In the genomic region with DNA sequence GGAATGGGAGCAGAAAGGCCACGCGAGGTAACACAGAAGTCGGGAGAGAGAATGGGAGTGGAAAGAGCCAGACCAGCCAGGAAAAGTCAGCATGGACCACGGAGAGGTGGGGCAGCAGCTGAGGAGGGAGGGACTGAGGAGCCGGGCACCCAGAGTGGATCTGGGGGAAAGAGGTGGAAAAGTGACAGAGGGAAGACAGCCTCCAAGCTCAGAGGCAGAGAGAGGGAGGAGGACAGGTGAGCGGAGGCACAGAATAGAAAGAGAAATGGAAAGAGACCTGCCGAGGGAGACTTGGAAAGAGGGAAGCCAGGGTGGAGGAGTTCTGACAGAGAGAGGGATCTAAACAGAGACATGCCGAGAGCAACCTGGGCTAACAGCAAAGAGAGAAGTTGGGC, we compare ENCODE assay signal across 20 cellular contexts. TPM values are rescaled to one million over a fixed set of nuclear protein-coding genes. Genes with fewer than 3 reads are reported as not detected.
DNase-seq lines count a peak whose midpoint lies in the region; ATAC-seq and TF ChIP-seq lines count a peak whose summit lies in the region.
"Had no signal": no experiment of that assay in that cellular context is flagged by ENCODE, and none has a peak within 500 bp of the region (broad histone marks: within the 10 kb centered on the region; RNA-seq: fewer than 3 reads in every experiment).

No MANE protein-coding gene starts in this region.

- peaks cover 12 to 19% of the 10 kb centered on the region in 2 donors for H3K27me3 Mint-ChIP-seq in stimulated activated naive B cell treated with anti-CD40 and anti-IgM and Interleukin-4, amounts not matched to agents 10 μg/mL and 1 μg/mL and 100 μg/mL, for 72 hours

- DNase-seq in ascending aorta (ENCODE audit: low spot score in 2 of 2) (no peak), posterior vena cava (ENCODE audit: low spot score) (no peak), mucosa of descending colon (no peak)
- no peak for DNase-seq in stimulated activated naive B cell treated with anti-CD40 and anti-IgM and Interleukin-4, amounts not matched to agents 10 μg/mL and 1 μg/mL and 100 μg/mL, for 72 hours
- DNase-seq: activated CD4-positive, alpha-beta T cell treated with anti-CD3 and anti-CD28 coated beads, Interleukin-2, amount 10 ng/mL, durations not matched to agents 7 days and 5 days; activated CD8-positive, alpha-beta memory T cell treated with anti-CD3 and anti-CD28 coated beads, Interleukin-2, amount 50 U/mL, for 48 hours; activated gamma-delta T cell treated with Interleukin-2 at 50 U/mL for 16 hours; CD8-positive, alpha-beta memory T cell; DMS79; left ventricle myocardium superior; MM.1S; naive thymus-derived CD4-positive, alpha-beta T cell; NCI-H1930; stimulated activated naive CD8-positive, alpha-beta T cell treated with anti-CD3 and anti-CD28 coated beads, Interleukin-15, amount 100 ng/mL, for 72 hours had no signal

- H3K4me2 ChIP-seq in parathyroid adenoma (ENCODE audit: low read length) = peak overlapping the region; percentile 96

- no peak overlapping the region for H3K27ac Mint-ChIP-seq in stimulated activated naive B cell treated with anti-CD40 and anti-IgM and Interleukin-4, amounts not matched to agents 10 μg/mL and 1 μg/mL and 100 μg/mL, for 72 hours
- H3K27ac Mint-ChIP-seq: activated CD4-positive, alpha-beta T cell treated with anti-CD3 and anti-CD28 coated beads, Interleukin-2, amount 10 ng/mL, durations not matched to agents 7 days and 5 days; CD8-positive, alpha-beta memory T cell; naive thymus-derived CD4-positive, alpha-beta T cell; stimulated activated naive CD8-positive, alpha-beta T cell treated with anti-CD3 and anti-CD28 coated beads, Interleukin-15, amount 100 ng/mL, for 72 hours had no signal

- H3K9ac ChIP-seq in ES-I3 (ENCODE audit: low read depth, low read length) (peak overlapping the region; percentile 67), parathyroid adenoma (no peak overlapping the region)

- H2AFZ ChIP-seq in parathyroid adenoma = peak overlapping the region; percentile 73

- TF ChIP-seq CTCF in ascending aorta (IDR thresholded peaks at IDR 0.05) = no peak
- no peak for TF ChIP-seq CTCF in parathyroid adenoma (IDR thresholded peaks at IDR 0.05)
- TF ChIP-seq CTCF in mucosa of descending colon (IDR thresholded peaks at IDR 0.05) = no peak

- H3K4me1 ChIP-seq in ES-I3 (ENCODE audit: insufficient read depth, low read length) (peaks cover 5% of the 10 kb centered on the region), ascending aorta (peaks cover 0 to 7% of the 10 kb centered on the region in 2 donors), parathyroid adenoma (peaks cover 16% of the 10 kb centered on the region), mucosa of descending colon (ENCODE audit: low read depth) (no peaks in the 10 kb centered on the region)

- H3K4me3 ChIP-seq in ascending aorta (peak overlapping the region; percentile 58 to 74), iPS-11a (ENCODE audit: low read depth, low read length) (peak overlapping the region; percentile 53), parathyroid adenoma (ENCODE audit: low read depth, low read length) (peak overlapping the region; percentile 82), mucosa of descending colon (no peak overlapping the region)

- ATAC-seq in GM21390 (IDR thresholded peaks at IDR 0.05; ENCODE audit: unreplicated experiment) (no peak), mucosa of descending colon (no peak)
- no peak for ATAC-seq in stimulated activated naive B cell treated with anti-CD40 and anti-IgM and Interleukin-4, amounts not matched to agents 10 μg/mL and 1 μg/mL and 100 μg/mL, for 72 hours (replicated peaks)
- ATAC-seq: left ventricle myocardium superior; stimulated activated naive CD8-positive, alpha-beta T cell treated with anti-CD3 and anti-CD28 coated beads, Interleukin-15, amount 100 ng/mL, for 72 hours had no signal

- no peaks in the 10 kb centered on the region for H3K9me3 ChIP-seq in ES-I3 (ENCODE audit: control insufficient read depth, insufficient read depth, low read length)
- H3K9me3 ChIP-seq in ascending aorta = no peaks in the 10 kb centered on the region
- no peaks in the 10 kb centered on the region for H3K9me3 ChIP-seq in parathyroid adenoma (ENCODE audit: control insufficient read depth, low read length)
- H3K9me3 ChIP-seq in mucosa of descending colon = no peaks in the 10 kb centered on the region
- H3K9me3 ChIP-seq: vagina had no signal

- intact Hi-C loops in ascending aorta (cut with DNase I) (no loop called here), posterior vena cava (cut with DNase I) (no loop called here), mucosa of descending colon (cut with DNase I, micrococcal nuclease) (no loop called here)

- H3K4me3 Mint-ChIP-seq in stimulated activated naive B cell treated with anti-CD40 and anti-IgM and Interleukin-4, amounts not matched to agents 10 μg/mL and 1 μg/mL and 100 μg/mL, for 72 hours = no peak overlapping the region
- H3K4me3 Mint-ChIP-seq: activated CD4-positive, alpha-beta T cell treated with anti-CD3 and anti-CD28 coated beads, Interleukin-2, amount 10 ng/mL, durations not matched to agents 7 days and 5 days; CD8-positive, alpha-beta memory T cell; naive thymus-derived CD4-positive, alpha-beta T cell; stimulated activated naive CD8-positive, alpha-beta T cell treated with anti-CD3 and anti-CD28 coated beads, Interleukin-15, amount 100 ng/mL, for 72 hours had no signal

- no peaks in the 10 kb centered on the region for H3K9me3 Mint-ChIP-seq in stimulated activated naive B cell treated with anti-CD40 and anti-IgM and Interleukin-4, amounts not matched to agents 10 μg/mL and 1 μg/mL and 100 μg/mL, for 72 hours
- H3K9me3 Mint-ChIP-seq: activated CD4-positive, alpha-beta T cell treated with anti-CD3 and anti-CD28 coated beads, Interleukin-2, amount 10 ng/mL, durations not matched to agents 7 days and 5 days; CD8-positive, alpha-beta memory T cell; naive thymus-derived CD4-positive, alpha-beta T cell; stimulated activated naive CD8-positive, alpha-beta T cell treated with anti-CD3 and anti-CD28 coated beads, Interleukin-15, amount 100 ng/mL, for 72 hours had no signal

- H3K4me1 Mint-ChIP-seq in stimulated activated naive B cell treated with anti-CD40 and anti-IgM and Interleukin-4, amounts not matched to agents 10 μg/mL and 1 μg/mL and 100 μg/mL, for 72 hours = no peaks in the 10 kb centered on the region
- H3K4me1 Mint-ChIP-seq: CD8-positive, alpha-beta memory T cell; stimulated activated naive CD8-positive, alpha-beta T cell treated with anti-CD3 and anti-CD28 coated beads, Interleukin-15, amount 100 ng/mL, for 72 hours had no signal

- H3K27me3 ChIP-seq in ascending aorta = no peaks in the 10 kb centered on the region
- no peaks in the 10 kb centered on the region for H3K27me3 ChIP-seq in parathyroid adenoma (ENCODE audit: control insufficient read depth, insufficient read depth, low read length)
- H3K27me3 ChIP-seq: vagina had no signal

- H3K27ac ChIP-seq in ascending aorta = peak overlapping the region; percentile 77 to 81
- peak overlapping the region; percentile 57 for H3K27ac ChIP-seq in parathyroid adenoma
- H3K27ac ChIP-seq: RWPE1, vagina had no signal

- no peaks in the 10 kb centered on the region for H3K36me3 Mint-ChIP-seq in stimulated activated naive B cell treated with anti-CD40 and anti-IgM and Interleukin-4, amounts not matched to agents 10 μg/mL and 1 μg/mL and 100 μg/mL, for 72 hours
- H3K36me3 Mint-ChIP-seq: CD8-positive, alpha-beta memory T cell; naive thymus-derived CD4-positive, alpha-beta T cell had no signal

- peaks cover 3% of the 10 kb centered on the region for H3K79me2 ChIP-seq in parathyroid adenoma

- H3K36me3 ChIP-seq in ES-I3 (ENCODE audit: insufficient read depth, low read length) (no peaks in the 10 kb centered on the region; the same call in none of the 2 replicates), ascending aorta (peaks cover 2 to 9% of the 10 kb centered on the region in 2 donors), parathyroid adenoma (ENCODE audit: control insufficient read depth, insufficient read depth, low read length) (no peaks in the 10 kb centered on the region), mucosa of descending colon (ENCODE audit: low read depth) (no peaks in the 10 kb centered on the region)
- H3K36me3 ChIP-seq: vagina had no signal

RNA-seq across cellular contexts. Expression of a gene that starts 1.6 kb away (rescaled TPM):
- total RNA-seq in ascending aorta (15.5 TPM), posterior vena cava (10 to 100 TPM; 11.3 to 13.4 TPM), mucosa of descending colon (10 to 100 TPM in 1 of 3 donors, 1 to 10 TPM in 1, under 1 TPM in 1; 0.67 to 25.8 (median 2.0) TPM)

RNA-seq across cellular contexts. Expression of a gene that starts 7.6 kb away (rescaled TPM):
- total RNA-seq in ascending aorta = 14.9 TPM
- total RNA-seq in posterior vena cava = 1 to 10 TPM; 7.6 to 9.1 TPM
- total RNA-seq in mucosa of descending colon = 10 to 100 TPM; 11.2 to 17.5 (median 17.0) TPM
